In the genomic region with DNA sequence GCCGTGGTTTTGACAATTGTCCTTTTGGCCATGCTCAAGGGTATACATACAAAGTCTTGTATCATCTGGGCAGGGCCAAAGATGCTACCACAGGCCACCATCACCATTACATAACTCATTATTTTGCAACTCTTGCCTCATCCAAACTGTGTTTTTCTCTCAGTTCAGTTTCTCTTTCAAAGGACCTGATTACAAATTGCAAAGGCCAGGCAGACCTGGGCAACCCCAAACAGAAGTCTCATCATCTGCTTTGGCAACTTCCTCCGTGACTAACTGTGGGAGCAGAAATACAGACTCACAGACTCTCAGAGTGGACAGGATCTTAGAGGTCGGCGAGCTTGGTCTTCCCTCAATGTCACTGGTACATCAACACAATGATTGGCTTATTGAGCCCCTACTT, we compare ENCODE assay signal across 1 cellular context.
TF ChIP-seq lines count a peak whose summit lies in the region.

No MANE protein-coding gene starts in this region.

TF ChIP-seq in HepG2, 621 proteins besides CTCF, POLR2A, EP300 and RAD21 (continued from another document and continues in another):
- TF ChIP-seq, protein P1, sequence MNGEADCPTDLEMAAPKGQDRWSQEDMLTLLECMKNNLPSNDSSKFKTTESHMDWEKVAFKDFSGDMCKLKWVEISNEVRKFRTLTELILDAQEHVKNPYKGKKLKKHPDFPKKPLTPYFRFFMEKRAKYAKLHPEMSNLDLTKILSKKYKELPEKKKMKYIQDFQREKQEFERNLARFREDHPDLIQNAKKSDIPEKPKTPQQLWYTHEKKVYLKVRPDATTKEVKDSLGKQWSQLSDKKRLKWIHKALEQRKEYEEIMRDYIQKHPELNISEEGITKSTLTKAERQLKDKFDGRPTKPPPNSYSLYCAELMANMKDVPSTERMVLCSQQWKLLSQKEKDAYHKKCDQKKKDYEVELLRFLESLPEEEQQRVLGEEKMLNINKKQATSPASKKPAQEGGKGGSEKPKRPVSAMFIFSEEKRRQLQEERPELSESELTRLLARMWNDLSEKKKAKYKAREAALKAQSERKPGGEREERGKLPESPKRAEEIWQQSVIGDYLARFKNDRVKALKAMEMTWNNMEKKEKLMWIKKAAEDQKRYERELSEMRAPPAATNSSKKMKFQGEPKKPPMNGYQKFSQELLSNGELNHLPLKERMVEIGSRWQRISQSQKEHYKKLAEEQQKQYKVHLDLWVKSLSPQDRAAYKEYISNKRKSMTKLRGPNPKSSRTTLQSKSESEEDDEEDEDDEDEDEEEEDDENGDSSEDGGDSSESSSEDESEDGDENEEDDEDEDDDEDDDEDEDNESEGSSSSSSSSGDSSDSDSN (CRISPR knock-in tag; IDR thresholded peaks at IDR 0.05) = no peak
- TF ChIP-seq SOX13 (IDR thresholded peaks at IDR 0.05) (no peak), SOX13 (CRISPR knock-in tag; conservative IDR thresholded peaks at IDR 0.05 in 1 of 2, IDR thresholded peaks at IDR 0.05 in 1 of 2) (no peak), AHR (CRISPR knock-in tag; IDR thresholded peaks at IDR 0.05) (no peak), ZNF569 (CRISPR knock-in tag; IDR thresholded peaks at IDR 0.05; ENCODE audit: borderline replicate concordance) (no peak), ZMAT3 (CRISPR knock-in tag; conservative IDR thresholded peaks at IDR 0.05) (no peak), CAMTA2 (CRISPR knock-in tag; IDR thresholded peaks at IDR 0.05; ENCODE audit: borderline replicate concordance) (no peak), HDAC2 (CRISPR knock-in tag; IDR thresholded peaks at IDR 0.05) (peak; percentile 27; the same call in 1 of the 2 replicates), CEBPB (IDR thresholded peaks at IDR 0.05; ENCODE audit: borderline replicate concordance, low read depth, low read length) (peak; percentile 81), SOX6 (IDR thresholded peaks at IDR 0.05) (no peak), SOX6 (CRISPR knock-in tag; IDR thresholded peaks at IDR 0.05) (peak; percentile 26; the same call in 1 of the 2 replicates), ZNF138 (CRISPR knock-in tag; IDR thresholded peaks at IDR 0.05; ENCODE audit: low read depth) (no peak), ZNF44 (CRISPR knock-in tag; IDR thresholded peaks at IDR 0.05) (no peak), RAD51 (IDR thresholded peaks at IDR 0.05; ENCODE audit: borderline replicate concordance) (no peak), ZBTB8A (CRISPR knock-in tag; IDR thresholded peaks at IDR 0.05; ENCODE audit: borderline replicate concordance, low read depth) (no peak), XRCC5 (optimal IDR thresholded peaks at IDR 0.05; ENCODE audit: low read length) (no peak), ZBTB38 (CRISPR knock-in tag; IDR thresholded peaks at IDR 0.05) (no peak), ZBTB21 (CRISPR knock-in tag; IDR thresholded peaks at IDR 0.05) (no peak), ZNF737 (CRISPR knock-in tag; IDR thresholded peaks at IDR 0.05; ENCODE audit: borderline replicate concordance) (0 out of 2 replicates have a peak, but pooled peaks have one; percentile 46), ZNF644 (CRISPR knock-in tag; IDR thresholded peaks at IDR 0.05; ENCODE audit: low read depth) (peak; percentile 76; the same call in 1 of the 2 replicates), ETS1 (CRISPR knock-in tag; IDR thresholded peaks at IDR 0.05) (no peak), ZNF343 (CRISPR knock-in tag; IDR thresholded peaks at IDR 0.05) (no peak), ADNP (CRISPR knock-in tag; IDR thresholded peaks at IDR 0.05) (no peak), KDM5A (IDR thresholded peaks at IDR 0.05; ENCODE audit: borderline replicate concordance, low read length) (no peak), TOE1 (CRISPR knock-in tag; IDR thresholded peaks at IDR 0.05) (no peak), ZHX2 (IDR thresholded peaks at IDR 0.05; ENCODE audit: low read depth) (no peak), ZHX2 (CRISPR knock-in tag; IDR thresholded peaks at IDR 0.05; ENCODE audit: borderline replicate concordance) (no peak), RXRA (CRISPR knock-in tag; IDR thresholded peaks at IDR 0.05) (no peak), MATR3 (CRISPR knock-in tag; IDR thresholded peaks at IDR 0.05) (no peak), ZNF773 (CRISPR knock-in tag; IDR thresholded peaks at IDR 0.05; ENCODE audit: borderline replicate concordance) (no peak), BCL6 (CRISPR knock-in tag; IDR thresholded peaks at IDR 0.05) (0 out of 2 replicates have a peak, but pooled peaks have one; percentile 17), ZBTB14 (CRISPR knock-in tag; IDR thresholded peaks at IDR 0.05) (no peak), SNAPC4 (CRISPR knock-in tag; IDR thresholded peaks at IDR 0.05) (no peak)
- TF ChIP-seq, protein P2, sequence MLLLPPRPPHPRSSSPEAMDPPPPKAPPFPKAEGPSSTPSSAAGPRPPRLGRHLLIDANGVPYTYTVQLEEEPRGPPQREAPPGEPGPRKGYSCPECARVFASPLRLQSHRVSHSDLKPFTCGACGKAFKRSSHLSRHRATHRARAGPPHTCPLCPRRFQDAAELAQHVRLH (CRISPR knock-in tag; IDR thresholded peaks at IDR 0.05; ENCODE audit: borderline replicate concordance, low read depth) = no peak
- TF ChIP-seq, protein P3, sequence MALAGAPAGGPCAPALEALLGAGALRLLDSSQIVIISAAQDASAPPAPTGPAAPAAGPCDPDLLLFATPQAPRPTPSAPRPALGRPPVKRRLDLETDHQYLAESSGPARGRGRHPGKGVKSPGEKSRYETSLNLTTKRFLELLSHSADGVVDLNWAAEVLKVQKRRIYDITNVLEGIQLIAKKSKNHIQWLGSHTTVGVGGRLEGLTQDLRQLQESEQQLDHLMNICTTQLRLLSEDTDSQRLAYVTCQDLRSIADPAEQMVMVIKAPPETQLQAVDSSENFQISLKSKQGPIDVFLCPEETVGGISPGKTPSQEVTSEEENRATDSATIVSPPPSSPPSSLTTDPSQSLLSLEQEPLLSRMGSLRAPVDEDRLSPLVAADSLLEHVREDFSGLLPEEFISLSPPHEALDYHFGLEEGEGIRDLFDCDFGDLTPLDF (CRISPR knock-in tag; IDR thresholded peaks at IDR 0.05) = no peak
- TF ChIP-seq, protein P4, sequence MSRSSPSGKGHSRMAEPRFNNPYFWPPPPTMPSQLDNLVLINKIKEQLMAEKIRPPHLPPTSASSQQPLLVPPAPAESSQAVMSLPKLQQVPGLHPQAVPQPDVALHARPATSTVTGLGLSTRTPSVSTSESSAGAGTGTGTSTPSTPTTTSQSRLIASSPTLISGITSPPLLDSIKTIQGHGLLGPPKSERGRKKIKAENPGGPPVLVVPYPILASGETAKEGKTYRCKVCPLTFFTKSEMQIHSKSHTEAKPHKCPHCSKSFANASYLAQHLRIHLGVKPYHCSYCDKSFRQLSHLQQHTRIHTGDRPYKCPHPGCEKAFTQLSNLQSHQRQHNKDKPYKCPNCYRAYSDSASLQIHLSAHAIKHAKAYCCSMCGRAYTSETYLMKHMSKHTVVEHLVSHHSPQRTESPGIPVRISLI (CRISPR knock-in tag; IDR thresholded peaks at IDR 0.05; ENCODE audit: borderline replicate concordance) = no peak
- TF ChIP-seq, protein P5, sequence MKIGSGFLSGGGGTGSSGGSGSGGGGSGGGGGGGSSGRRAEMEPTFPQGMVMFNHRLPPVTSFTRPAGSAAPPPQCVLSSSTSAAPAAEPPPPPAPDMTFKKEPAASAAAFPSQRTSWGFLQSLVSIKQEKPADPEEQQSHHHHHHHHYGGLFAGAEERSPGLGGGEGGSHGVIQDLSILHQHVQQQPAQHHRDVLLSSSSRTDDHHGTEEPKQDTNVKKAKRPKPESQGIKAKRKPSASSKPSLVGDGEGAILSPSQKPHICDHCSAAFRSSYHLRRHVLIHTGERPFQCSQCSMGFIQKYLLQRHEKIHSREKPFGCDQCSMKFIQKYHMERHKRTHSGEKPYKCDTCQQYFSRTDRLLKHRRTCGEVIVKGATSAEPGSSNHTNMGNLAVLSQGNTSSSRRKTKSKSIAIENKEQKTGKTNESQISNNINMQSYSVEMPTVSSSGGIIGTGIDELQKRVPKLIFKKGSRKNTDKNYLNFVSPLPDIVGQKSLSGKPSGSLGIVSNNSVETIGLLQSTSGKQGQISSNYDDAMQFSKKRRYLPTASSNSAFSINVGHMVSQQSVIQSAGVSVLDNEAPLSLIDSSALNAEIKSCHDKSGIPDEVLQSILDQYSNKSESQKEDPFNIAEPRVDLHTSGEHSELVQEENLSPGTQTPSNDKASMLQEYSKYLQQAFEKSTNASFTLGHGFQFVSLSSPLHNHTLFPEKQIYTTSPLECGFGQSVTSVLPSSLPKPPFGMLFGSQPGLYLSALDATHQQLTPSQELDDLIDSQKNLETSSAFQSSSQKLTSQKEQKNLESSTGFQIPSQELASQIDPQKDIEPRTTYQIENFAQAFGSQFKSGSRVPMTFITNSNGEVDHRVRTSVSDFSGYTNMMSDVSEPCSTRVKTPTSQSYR (CRISPR knock-in tag; IDR thresholded peaks at IDR 0.05; ENCODE audit: borderline replicate concordance) = no peak
